25 cellular contexts compared by ENCODE assay signal in the genomic region with DNA sequence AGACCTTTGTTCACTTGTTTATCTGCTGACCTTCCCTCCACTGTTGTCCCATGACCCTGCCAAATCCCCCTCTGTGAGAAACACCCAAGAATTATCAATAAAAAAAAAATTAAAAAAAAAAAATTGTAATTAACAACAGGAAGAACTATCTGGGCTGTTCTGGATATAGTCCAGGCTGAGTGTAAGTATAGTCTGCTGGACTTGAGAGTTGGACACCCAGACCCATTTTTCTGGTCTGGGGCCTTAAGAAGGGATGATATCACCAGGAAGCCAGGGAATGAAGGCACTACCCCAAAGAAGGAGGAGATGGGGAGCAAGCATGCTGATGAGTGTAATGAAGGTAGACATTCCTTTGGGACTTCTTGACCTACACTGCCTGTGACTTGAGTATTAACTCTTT.
DNase-seq lines count a peak whose midpoint lies in the region; ATAC-seq, FAIRE-seq and TF ChIP-seq lines count a peak whose summit lies in the region.
"Had no signal": no experiment of that assay in that cellular context is flagged by ENCODE, and none has a peak within 500 bp of the region (broad histone marks: within the 10 kb centered on the region; RNA-seq: fewer than 3 reads in every experiment).

No MANE protein-coding gene starts in this region.

- no peak for TF ChIP-seq CTCF in SK-N-SH (IDR thresholded peaks at IDR 0.05)
- no peak for TF ChIP-seq CTCF in glutamatergic neuron (IDR thresholded peaks at IDR 0.05; ENCODE audit: partially characterized antibody, unreplicated experiment)
- no peak for TF ChIP-seq CTCF in thyroid gland (IDR thresholded peaks at IDR 0.05)

- no peak for ATAC-seq in SK-N-SH treated with all-trans-retinoic acid at 6 μM for 48 hours

- TF ChIP-seq RAD21 in SK-N-SH (IDR thresholded peaks at IDR 0.05; ENCODE audit: low read length), result no peak

- H3K9me3 ChIP-seq in SK-N-SH (no peaks in the 10 kb centered on the region), thyroid gland (no peaks in the 10 kb centered on the region)

- H3K36me3 ChIP-seq in SK-N-SH (replicated peaks in 1 of 2; ENCODE audit: control insufficient read depth in 1 of 2, insufficient read depth in 2 of 2, low read length in 1 of 2) (no peaks in the 10 kb centered on the region), thyroid gland (no peaks in the 10 kb centered on the region)

- peaks cover 4% of the 10 kb centered on the region for H3K4me1 Mint-ChIP-seq in glutamatergic neuron (ENCODE audit: low read depth, unreplicated experiment)

- no peaks in the 10 kb centered on the region for H4K20me1 ChIP-seq in SK-N-SH (ENCODE audit: insufficient read depth)

- H3K4me3 Mint-ChIP-seq in glutamatergic neuron (ENCODE audit: unreplicated experiment), result no peak overlapping the region
- H3K4me3 Mint-ChIP-seq: CD8-positive, alpha-beta memory T cell; H9; HFFc6; IgD-negative memory B cell had no signal

- peak overlapping the region; percentile 50 for H3K27ac Mint-ChIP-seq in glutamatergic neuron (ENCODE audit: unreplicated experiment)
- H3K27ac Mint-ChIP-seq: H9, HFFc6, IgD-negative memory B cell had no signal

- no peaks in the 10 kb centered on the region for H3K36me3 Mint-ChIP-seq in glutamatergic neuron (ENCODE audit: unreplicated experiment)

- no peak for FAIRE-seq in GM12891 (lab: Jason Lieb, UNC)
- FAIRE-seq: G401.6, GM18507 had no signal

- POLR2A ChIA-PET in SK-N-SH (lab: Yijun Ruan, JAX), result no interaction called here

- H3K9me3 Mint-ChIP-seq in glutamatergic neuron (ENCODE audit: unreplicated experiment), result no peaks in the 10 kb centered on the region
- H3K9me3 Mint-ChIP-seq: CD8-positive, alpha-beta memory T cell; HFFc6; IgD-negative memory B cell had no signal

- H3K4me1 ChIP-seq in SK-N-SH (ENCODE audit: control insufficient read depth in 1 of 2, insufficient read depth in 2 of 2, low read depth in 1 of 2, low read length in 1 of 2), result peaks cover 6 to 13% of the 10 kb centered on the region in 2 experiments; a peak in 2 of 4 replicates
- peaks cover 54 to 66% of the 10 kb centered on the region in 2 donors for H3K4me1 ChIP-seq in thyroid gland

- intact Hi-C loops in thyroid gland (cut with DNase I), result no loop called here

- H3K79me2 ChIP-seq in SK-N-SH (ENCODE audit: insufficient read depth), result no peaks in the 10 kb centered on the region

- H3K9ac ChIP-seq in SK-N-SH, result no peak overlapping the region
- H3K9ac ChIP-seq: GM23248 had no signal

- no peaks in the 10 kb centered on the region for H3K9me2 ChIP-seq in SK-N-SH

- TF ChIP-seq POLR2A in thyroid gland (IDR thresholded peaks at IDR 0.05) (no peak), GM12891 (IDR thresholded peaks at IDR 0.05; ENCODE audit: low read depth, low read length) (no peak)

- H3K27me3 Mint-ChIP-seq in glutamatergic neuron (ENCODE audit: unreplicated experiment), result peaks cover 2% of the 10 kb centered on the region
- H3K27me3 Mint-ChIP-seq: CD8-positive, alpha-beta memory T cell; IgD-negative memory B cell had no signal

- CTCF ChIA-PET in SK-N-SH (lab: Yijun Ruan, JAX), result no interaction called here

- H3K27me3 ChIP-seq in SK-N-SH (ENCODE audit: insufficient read depth) (no peaks in the 10 kb centered on the region), thyroid gland (no peaks in the 10 kb centered on the region)

- no peak overlapping the region for H3K4me3 ChIP-seq in SK-N-SH (ENCODE audit: low read depth in 2 of 2, low read length in 1 of 2)
- no peak overlapping the region for H3K4me3 ChIP-seq in thyroid gland (replicated peaks in 1 of 3)
- H3K4me3 ChIP-seq: GM23248 had no signal

- H2AFZ ChIP-seq in SK-N-SH (ENCODE audit: low read depth), result no peak overlapping the region
- H2AFZ ChIP-seq: GM23248 had no signal

- peaks cover 8% of the 10 kb centered on the region for H3F3A ChIP-seq in SK-N-SH (replicated peaks; ENCODE audit: insufficient read depth)

- TF ChIP-seq EP300 in SK-N-SH (IDR thresholded peaks at IDR 0.05; ENCODE audit: borderline replicate concordance in 1 of 2, low read depth in 1 of 2, low read length in 1 of 2), result no peak

- DNase-seq in SK-N-SH (peak; percentile 47), NCI-H82 treated with DMSO at 0.1 percent for 48 hours (lab: John Stamatoyannopoulos, UW; ENCODE audit: unreplicated experiment) (peak; percentile 29), glutamatergic neuron (no peak), thyroid gland (no peak), GM12891 (ENCODE audit: insufficient read length, low spot score) (no peak), NCI-H2171 (lab: John Stamatoyannopoulos, UW) (no peak), iPS-NIHi7 (ENCODE audit: extremely low spot score) (no peak)
- DNase-seq: 8988T; Calu3; CD8-positive, alpha-beta memory T cell; DMS153; GM23248; H9; HFFc6; Kasumi-1; NCI-H1694 treated with DMSO at 0.1 percent for 48 hours; NCI-H2081 treated with DMSO at 0.1 percent for 48 hours; NCI-H446; NCI-H69 had no signal

- peak overlapping the region in 1 of 2 experiments; percentile 92; a peak in 2 of 4 replicates for H3K27ac ChIP-seq in SK-N-SH (ENCODE audit: low read depth in 2 of 2, low read length in 1 of 2)
- H3K27ac ChIP-seq in thyroid gland, result peak overlapping the region; percentile 56 to 91 (median 90)
- H3K27ac ChIP-seq: C4-2B, GM23248, HL-60 had no signal

- H3K4me2 ChIP-seq in SK-N-SH, result no peak overlapping the region

TF ChIP-seq in SK-N-SH, 30 proteins besides CTCF, POLR2A, EP300 and RAD21 (continues in another document):
- TF ChIP-seq YY1 (IDR thresholded peaks at IDR 0.05; ENCODE audit: low read depth) (no peak), ELF1 (IDR thresholded peaks at IDR 0.05) (no peak)
- TF ChIP-seq, protein P1, sequence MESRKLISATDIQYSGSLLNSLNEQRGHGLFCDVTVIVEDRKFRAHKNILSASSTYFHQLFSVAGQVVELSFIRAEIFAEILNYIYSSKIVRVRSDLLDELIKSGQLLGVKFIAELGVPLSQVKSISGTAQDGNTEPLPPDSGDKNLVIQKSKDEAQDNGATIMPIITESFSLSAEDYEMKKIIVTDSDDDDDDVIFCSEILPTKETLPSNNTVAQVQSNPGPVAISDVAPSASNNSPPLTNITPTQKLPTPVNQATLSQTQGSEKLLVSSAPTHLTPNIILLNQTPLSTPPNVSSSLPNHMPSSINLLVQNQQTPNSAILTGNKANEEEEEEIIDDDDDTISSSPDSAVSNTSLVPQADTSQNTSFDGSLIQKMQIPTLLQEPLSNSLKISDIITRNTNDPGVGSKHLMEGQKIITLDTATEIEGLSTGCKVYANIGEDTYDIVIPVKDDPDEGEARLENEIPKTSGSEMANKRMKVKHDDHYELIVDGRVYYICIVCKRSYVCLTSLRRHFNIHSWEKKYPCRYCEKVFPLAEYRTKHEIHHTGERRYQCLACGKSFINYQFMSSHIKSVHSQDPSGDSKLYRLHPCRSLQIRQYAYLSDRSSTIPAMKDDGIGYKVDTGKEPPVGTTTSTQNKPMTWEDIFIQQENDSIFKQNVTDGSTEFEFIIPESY (IDR thresholded peaks at IDR 0.05; ENCODE audit: borderline replicate concordance, low read depth), result no peak

TF ChIP-seq in SK-N-SH treated with all-trans-retinoic acid at 6 μM for 48 hours, 23 proteins besides CTCF, POLR2A, EP300 and RAD21:
- TF ChIP-seq ESRRG (CRISPR knock-in tag; IDR thresholded peaks at IDR 0.05) (no peak), ZNF565 (CRISPR knock-in tag; conservative IDR thresholded peaks at IDR 0.05; ENCODE audit: low read depth) (no peak), PPARA (CRISPR knock-in tag; IDR thresholded peaks at IDR 0.05; ENCODE audit: borderline replicate concordance) (no peak), SNAI2 (CRISPR knock-in tag; IDR thresholded peaks at IDR 0.05) (no peak), TCF4 (CRISPR knock-in tag; IDR thresholded peaks at IDR 0.05; ENCODE audit: borderline replicate concordance) (no peak), ARNTL (CRISPR knock-in tag; IDR thresholded peaks at IDR 0.05; ENCODE audit: borderline replicate concordance, low read depth) (no peak), CSDC2 (CRISPR knock-in tag; IDR thresholded peaks at IDR 0.05) (no peak), ZFP3 (CRISPR knock-in tag; IDR thresholded peaks at IDR 0.05) (no peak), ZFP30 (CRISPR knock-in tag; IDR thresholded peaks at IDR 0.05) (no peak), TOX (CRISPR knock-in tag; IDR thresholded peaks at IDR 0.05; ENCODE audit: borderline replicate concordance) (no peak)
TF ChIP-seq in SK-N-SH treated with all-trans-retinoic acid at 6 μM for 48 hours: peak in this region for 0.

TF ChIP-seq in GM12891, 5 proteins besides CTCF, POLR2A, EP300 and RAD21:
- TF ChIP-seq PAX5 (IDR thresholded peaks at IDR 0.05; ENCODE audit: insufficient read depth, low read length, severe bottlenecking) (no peak), POLR2AphosphoS5 (IDR thresholded peaks at IDR 0.05; ENCODE audit: low read depth, low read length) (no peak), SPI1 (IDR thresholded peaks at IDR 0.05; ENCODE audit: low read depth, low read length) (no peak), TAF1 (IDR thresholded peaks at IDR 0.05; ENCODE audit: low read depth, low read length) (no peak), POU2F2 (IDR thresholded peaks at IDR 0.05; ENCODE audit: low read depth, low read length) (no peak)
TF ChIP-seq in GM12891: peak in this region for 0.

Comparison
In these comparisons a context has a peak if more than half of its experiments do, and no peak if none do; other contexts are left out.
1. DNase-seq: peak in SK-N-SH (single experiment) and NCI-H82 treated with DMSO at 0.1 percent for 48 hours (single experiment); none in glutamatergic neuron (single experiment), thyroid gland (0 of 2), GM12891 (single experiment), NCI-H2171 (single experiment) and iPS-NIHi7 (single experiment).